In the genomic region with DNA sequence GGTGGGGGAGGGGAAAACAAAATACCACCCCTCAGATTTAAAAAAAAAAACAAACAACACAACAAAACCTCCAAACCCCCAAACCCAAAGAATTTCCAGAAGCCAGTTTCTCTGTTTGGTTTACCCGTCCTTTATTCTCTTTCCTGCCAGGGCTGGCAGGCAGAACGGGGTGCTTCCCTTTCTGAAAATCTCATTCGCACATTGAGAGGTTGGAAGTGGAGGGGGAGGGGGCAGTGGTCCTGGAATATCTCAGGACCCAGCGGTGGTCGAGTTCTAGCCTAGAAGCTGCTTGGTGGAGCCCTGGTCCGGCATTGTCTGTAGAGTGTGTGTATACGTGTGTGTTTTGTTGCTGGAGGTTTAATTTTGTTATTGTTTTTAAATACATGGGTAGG, we compare ENCODE assay signal across 8 cellular contexts. TPM values are rescaled to one million over a fixed set of nuclear protein-coding genes. Genes with fewer than 3 reads are reported as not detected.
A peak's percentile ranks its signal among the peaks of the same experiment; 100 is the strongest.
DNase-seq lines count a peak whose midpoint lies in the region; ATAC-seq and TF ChIP-seq lines count a peak whose summit lies in the region.

No MANE protein-coding gene starts in this region.

- peak overlapping the region; percentile 98 for H3K9ac ChIP-seq in neural cell (ENCODE audit: low read length)

- H3K27ac ChIP-seq in dorsolateral prefrontal cortex (peak overlapping the region in 58 of 59 donors; percentile 41 to 94 (median 82)), neural cell (ENCODE audit: low read length) (peak overlapping the region; percentile 85)

- no peaks in the 10 kb centered on the region for H3F3A ChIP-seq in neural cell (ENCODE audit: insufficient read depth, low read length, poor library complexity, severe bottlenecking)

- H3K9me3 ChIP-seq in neural cell (ENCODE audit: low read length): no peaks in the 10 kb centered on the region

- TF ChIP-seq CTCF in GM12864 (IDR thresholded peaks at IDR 0.05; ENCODE audit: low read depth, low read length, missing control alignments) (no peak), dorsolateral prefrontal cortex (IDR thresholded peaks at IDR 0.05 in 54 of 56, conservative IDR thresholded peaks at IDR 0.05 in 2 of 56; ENCODE audit: low read depth in 1 of 56, partially characterized antibody in 56 of 56) (no peak), neural cell (IDR thresholded peaks at IDR 0.05; ENCODE audit: poor library complexity, severe bottlenecking) (no peak), omental fat pad (IDR thresholded peaks at IDR 0.05) (no peak)

- no peaks in the 10 kb centered on the region for H3K9me2 ChIP-seq in neural cell (ENCODE audit: insufficient read depth, low read length)

- TF ChIP-seq RAD21 in neural cell (conservative IDR thresholded peaks at IDR 0.05): peak; percentile 46

- H3K4me3 ChIP-seq in GM12864 (ENCODE audit: low read depth, low read length): peak overlapping the region; percentile 78
- H3K4me3 ChIP-seq in dorsolateral prefrontal cortex: peak overlapping the region; percentile 43 to 90 (median 79)
- H3K4me3 ChIP-seq in neural cell (ENCODE audit: low read length): peak overlapping the region; percentile 68

- ATAC-seq in omental fat pad (ENCODE audit: low FRiP score): no peak

- DNase-seq in GM12864 (ENCODE audit: low read depth) (no peak), NCI-H748 treated with DMSO at 0.1 percent for 48 hours (lab: John Stamatoyannopoulos, UW) (peak; percentile 5), dorsolateral prefrontal cortex (peak in 1 of 10 donors; percentile 13), omental fat pad (ENCODE audit: low spot score) (no peak), SIG-M5 treated with dmso at 0.1 percent for 504 hours (lab: John Stamatoyannopoulos, UW; ENCODE audit: unreplicated experiment) (no peak), NCI-H2029 (lab: John Stamatoyannopoulos, UW) (no peak), NCI-H774 (lab: John Stamatoyannopoulos, UW) (no peak)

- TF ChIP-seq EP300 in neural cell (conservative IDR thresholded peaks at IDR 0.05; ENCODE audit: poor library complexity, severe bottlenecking): no peak

- no peaks in the 10 kb centered on the region for H3K27me3 ChIP-seq in dorsolateral prefrontal cortex
- H3K27me3 ChIP-seq in neural cell (ENCODE audit: insufficient read depth, low read depth, low read length): no peaks in the 10 kb centered on the region

- H4K20me1 ChIP-seq in neural cell (ENCODE audit: insufficient read depth): peaks cover 6% of the 10 kb centered on the region

- H2AFZ ChIP-seq in neural cell (ENCODE audit: low read depth, low read length): no peak overlapping the region

- H3K79me2 ChIP-seq in neural cell (replicated peaks; ENCODE audit: insufficient read depth, low read length): peaks cover 58% of the 10 kb centered on the region

- no peaks in the 10 kb centered on the region for H3K36me3 ChIP-seq in neural cell (ENCODE audit: insufficient read depth, low read length)

- intact Hi-C loops in dorsolateral prefrontal cortex (cut with DNase I): loop anchor here in 1 of 2 donors (5.0 kb wide), 2 partner anchors 136 to 171 kb away; no protein-coding TSS in a partner anchor

- peak overlapping the region; percentile 94 for H3K4me2 ChIP-seq in neural cell (ENCODE audit: low read length)

TF ChIP-seq in neural cell, 6 proteins besides CTCF, POLR2A, EP300 and RAD21:
- TF ChIP-seq SMC3 (conservative IDR thresholded peaks at IDR 0.05; ENCODE audit: poor library complexity) (peak; percentile 48), POLR2AphosphoS5 (IDR thresholded peaks at IDR 0.05) (peak; percentile 46), TAF1 (IDR thresholded peaks at IDR 0.05; ENCODE audit: low read depth) (no peak)
- TF ChIP-seq, protein P1, sequence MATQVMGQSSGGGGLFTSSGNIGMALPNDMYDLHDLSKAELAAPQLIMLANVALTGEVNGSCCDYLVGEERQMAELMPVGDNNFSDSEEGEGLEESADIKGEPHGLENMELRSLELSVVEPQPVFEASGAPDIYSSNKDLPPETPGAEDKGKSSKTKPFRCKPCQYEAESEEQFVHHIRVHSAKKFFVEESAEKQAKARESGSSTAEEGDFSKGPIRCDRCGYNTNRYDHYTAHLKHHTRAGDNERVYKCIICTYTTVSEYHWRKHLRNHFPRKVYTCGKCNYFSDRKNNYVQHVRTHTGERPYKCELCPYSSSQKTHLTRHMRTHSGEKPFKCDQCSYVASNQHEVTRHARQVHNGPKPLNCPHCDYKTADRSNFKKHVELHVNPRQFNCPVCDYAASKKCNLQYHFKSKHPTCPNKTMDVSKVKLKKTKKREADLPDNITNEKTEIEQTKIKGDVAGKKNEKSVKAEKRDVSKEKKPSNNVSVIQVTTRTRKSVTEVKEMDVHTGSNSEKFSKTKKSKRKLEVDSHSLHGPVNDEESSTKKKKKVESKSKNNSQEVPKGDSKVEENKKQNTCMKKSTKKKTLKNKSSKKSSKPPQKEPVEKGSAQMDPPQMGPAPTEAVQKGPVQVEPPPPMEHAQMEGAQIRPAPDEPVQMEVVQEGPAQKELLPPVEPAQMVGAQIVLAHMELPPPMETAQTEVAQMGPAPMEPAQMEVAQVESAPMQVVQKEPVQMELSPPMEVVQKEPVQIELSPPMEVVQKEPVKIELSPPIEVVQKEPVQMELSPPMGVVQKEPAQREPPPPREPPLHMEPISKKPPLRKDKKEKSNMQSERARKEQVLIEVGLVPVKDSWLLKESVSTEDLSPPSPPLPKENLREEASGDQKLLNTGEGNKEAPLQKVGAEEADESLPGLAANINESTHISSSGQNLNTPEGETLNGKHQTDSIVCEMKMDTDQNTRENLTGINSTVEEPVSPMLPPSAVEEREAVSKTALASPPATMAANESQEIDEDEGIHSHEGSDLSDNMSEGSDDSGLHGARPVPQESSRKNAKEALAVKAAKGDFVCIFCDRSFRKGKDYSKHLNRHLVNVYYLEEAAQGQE (IDR thresholded peaks at IDR 0.05; ENCODE audit: borderline replicate concordance): peak; percentile 74

RNA-seq across cellular contexts. Expression of gene CMIP, which starts 1.3 kb away (rescaled TPM):
- total RNA-seq in dorsolateral prefrontal cortex (100 to 1,000 TPM; 104 to 216 (median 159) TPM), omental fat pad (10 to 100 TPM; 15.8 to 52.8 (median 32.0) TPM)
- polyA plus RNA-seq in neural cell: 15.1 and 20.0 TPM in 2 replicates
- 56.0 and 73.2 TPM in 2 replicates for polyA minus RNA-seq in neural cell
